In the genomic region with DNA sequence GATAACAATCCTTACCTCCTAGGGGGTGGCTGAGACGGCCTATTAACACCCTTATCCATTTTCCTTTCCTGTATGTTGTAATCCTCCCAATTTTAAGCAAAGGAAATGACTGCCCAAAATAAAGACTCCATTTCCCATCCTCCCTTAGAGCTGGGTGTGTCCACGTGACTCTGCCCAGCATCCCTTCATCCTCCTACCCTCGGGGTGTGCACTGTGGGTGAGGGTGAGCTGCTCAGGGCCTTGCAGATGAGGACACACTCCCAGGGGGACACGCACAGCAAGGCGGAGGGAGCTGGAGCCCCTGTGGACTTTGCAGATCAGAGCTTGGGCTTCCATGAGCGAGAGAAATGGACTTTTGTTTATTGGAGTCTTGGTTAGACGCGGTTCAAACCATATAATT, we compare ENCODE assay signal across 20 cellular contexts.
DNase-seq lines count a peak whose midpoint lies in the region; ATAC-seq and TF ChIP-seq lines count a peak whose summit lies in the region.
"Had no signal": no experiment of that assay in that cellular context is flagged by ENCODE, and none has a peak within 500 bp of the region (broad histone marks: within the 10 kb centered on the region; RNA-seq: fewer than 3 reads in every experiment).

No MANE protein-coding gene starts in this region.

- TF ChIP-seq RAD21 in SK-N-SH (IDR thresholded peaks at IDR 0.05; ENCODE audit: low read length): no peak

- TF ChIP-seq CTCF in SK-N-SH (IDR thresholded peaks at IDR 0.05): no peak
- TF ChIP-seq CTCF in HEK293 (tag by site-specific recombination; IDR thresholded peaks at IDR 0.05): no peak

- H2BK12ac ChIP-seq in neuronal stem cell (ENCODE audit: low read length): no peak overlapping the region

- CTCF ChIA-PET in SK-N-SH (lab: Yijun Ruan, JAX): interaction anchor here (1.0 to 1.5 kb wide), 2 partner anchors 13 to 435 kb away, joined by 4 to 6 read pairs; no protein-coding TSS in a partner anchor
- CTCF ChIA-PET in HEK293 (lab: Yijun Ruan, JAX): no interaction called here

- H4K91ac ChIP-seq in neuronal stem cell (ENCODE audit: low read depth, low read length, poor library complexity): no peak overlapping the region

- DNase-seq in SK-N-SH (no peak), neuronal stem cell (ENCODE audit: low spot score) (no peak), NCI-H1417 treated with DMSO at 0.1 percent for 48 hours (lab: John Stamatoyannopoulos, UW) (no peak), caudate nucleus (lab: John Stamatoyannopoulos, UW) (no peak)
- DNase-seq in activated naive CD8-positive, alpha-beta T cell treated with anti-CD3 and anti-CD28 coated beads, Interleukin-2, amount 10 ng/mL, durations not matched to agents 7 days and 5 days: peak; percentile 8
- DNase-seq: CD8-positive, alpha-beta T cell; DMS53; EL; KG1; MV-4-11; NCI-H1436 treated with DMSO at 0.1 percent for 48 hours; NCI-H2029; NCI-H2171; NCI-H526 treated with DMSO at 0.1 percent for 48 hours had no signal

- no peak overlapping the region for H3K4me3 Mint-ChIP-seq in activated naive CD8-positive, alpha-beta T cell treated with anti-CD3 and anti-CD28 coated beads, Interleukin-2, amount 10 ng/mL, durations not matched to agents 7 days and 5 days
- H3K4me3 Mint-ChIP-seq: CD8-positive, alpha-beta T cell had no signal

- no peak overlapping the region for H3K4me2 ChIP-seq in SK-N-SH
- no peak overlapping the region for H3K4me2 ChIP-seq in neuronal stem cell (ENCODE audit: insufficient read depth, low read length, poor library complexity, severe bottlenecking)

- no peak overlapping the region for H3K14ac ChIP-seq in neuronal stem cell (ENCODE audit: low read length)

- no peaks in the 10 kb centered on the region for H4K20me1 ChIP-seq in SK-N-SH (ENCODE audit: insufficient read depth)

- no peak overlapping the region for H2BK15ac ChIP-seq in neuronal stem cell (ENCODE audit: low read length)

- no peak overlapping the region for H2BK120ac ChIP-seq in neuronal stem cell (ENCODE audit: low read depth, low read length)

- no peaks in the 10 kb centered on the region for H3K4me1 ChIP-seq in SK-N-SH (ENCODE audit: control insufficient read depth in 1 of 2, insufficient read depth in 2 of 2, low read depth in 1 of 2, low read length in 1 of 2)
- H3K4me1 ChIP-seq in HEK293 (ENCODE audit: control insufficient read depth, insufficient read depth, low read length): no peaks in the 10 kb centered on the region
- H3K4me1 ChIP-seq in neuronal stem cell (ENCODE audit: control insufficient read depth in 2 of 2, insufficient read depth in 1 of 2, low read depth in 1 of 2, low read length in 2 of 2): peaks cover 0 to 10% of the 10 kb centered on the region in 2 donors

- no peak for ATAC-seq in SK-N-SH treated with all-trans-retinoic acid at 6 μM for 48 hours
- ATAC-seq in activated naive CD8-positive, alpha-beta T cell treated with anti-CD3 and anti-CD28 coated beads, Interleukin-2, amount 10 ng/mL, durations not matched to agents 7 days and 5 days (ENCODE audit: low read depth): no peak
- ATAC-seq in GM19035 (IDR thresholded peaks at IDR 0.05; ENCODE audit: unreplicated experiment): no peak
- ATAC-seq: CD8-positive, alpha-beta T cell; GM12878; Panc1 had no signal

- H3K9ac ChIP-seq in SK-N-SH: no peak overlapping the region
- no peak overlapping the region for H3K9ac ChIP-seq in neuronal stem cell (ENCODE audit: low read depth, low read length, poor library complexity)

- H3K4me3 ChIP-seq in SK-N-SH (ENCODE audit: low read depth in 2 of 2, low read length in 1 of 2) (no peak overlapping the region), HEK293 (ENCODE audit: low read depth, low read length) (no peak overlapping the region), neuronal stem cell (ENCODE audit: low read length in 2 of 2) (no peak overlapping the region)
- H3K4me3 ChIP-seq: GM12878 had no signal

- WGBS in SK-N-SH (ENCODE audit: low lambda C conversion rate): 8% methylated on average over 7 of the region's 8 CpGs
- WGBS in neuronal stem cell (ENCODE audit: extremely low coverage in 2 of 2, insufficient read length in 2 of 2, insufficient replicate concordance in 1 of 2), 2 donors: no CpG with 5 or more reads among the region's 8 CpGs

- no peak for TF ChIP-seq EP300 in SK-N-SH (IDR thresholded peaks at IDR 0.05; ENCODE audit: borderline replicate concordance in 1 of 2, low read depth in 1 of 2, low read length in 1 of 2)

- POLR2A ChIA-PET in SK-N-SH (lab: Yijun Ruan, JAX) (no interaction called here), HEK293 (lab: Yijun Ruan, JAX) (no interaction called here)
- POLR2A ChIA-PET in activated naive CD8-positive, alpha-beta T cell treated with anti-CD3 and anti-CD28 coated beads, Interleukin-2, amount 10 ng/mL, durations not matched to agents 7 days and 5 days (lab: Charles Lee): no interaction called here

- peaks cover 16% of the 10 kb centered on the region for H3K4me1 Mint-ChIP-seq in activated naive CD8-positive, alpha-beta T cell treated with anti-CD3 and anti-CD28 coated beads, Interleukin-2, amount 10 ng/mL, durations not matched to agents 7 days and 5 days

- H4K8ac ChIP-seq in neuronal stem cell (ENCODE audit: low read depth, low read length): no peak overlapping the region

- no peak overlapping the region for H3K27ac Mint-ChIP-seq in activated naive CD8-positive, alpha-beta T cell treated with anti-CD3 and anti-CD28 coated beads, Interleukin-2, amount 10 ng/mL, durations not matched to agents 7 days and 5 days
- H3K27ac Mint-ChIP-seq: CD8-positive, alpha-beta T cell had no signal

- no peaks in the 10 kb centered on the region for H3F3A ChIP-seq in SK-N-SH (replicated peaks; ENCODE audit: insufficient read depth)

- no peak overlapping the region for H2AK5ac ChIP-seq in neuronal stem cell (ENCODE audit: low read depth, low read length)

- H3K27ac ChIP-seq in SK-N-SH (ENCODE audit: low read depth in 2 of 2, low read length in 1 of 2): no peak overlapping the region
- no peak overlapping the region for H3K27ac ChIP-seq in HEK293 (ENCODE audit: extremely low read depth, low read depth, low read length)
- no peak overlapping the region for H3K27ac ChIP-seq in neuronal stem cell (replicated peaks; ENCODE audit: low read length)
- H3K27ac ChIP-seq in caudate nucleus (ENCODE audit: low read depth, low read length): no peak overlapping the region
- H3K27ac ChIP-seq: 22Rv1 had no signal

- H3K27me3 ChIP-seq in SK-N-SH (ENCODE audit: insufficient read depth): peaks cover 87% of the 10 kb centered on the region
- peaks cover 0 to 25% (median 0%) of the 10 kb centered on the region in 3 experiments for H3K27me3 ChIP-seq in neuronal stem cell (ENCODE audit: control insufficient read depth in 3 of 3, insufficient read depth in 3 of 3, low read depth in 1 of 3, low read length in 3 of 3)

- no peaks in the 10 kb centered on the region for H3K36me3 Mint-ChIP-seq in activated naive CD8-positive, alpha-beta T cell treated with anti-CD3 and anti-CD28 coated beads, Interleukin-2, amount 10 ng/mL, durations not matched to agents 7 days and 5 days
- H3K36me3 Mint-ChIP-seq: CD8-positive, alpha-beta T cell had no signal

- H3K9me3 ChIP-seq in SK-N-SH: no peaks in the 10 kb centered on the region
- H3K9me3 ChIP-seq in HEK293 (ENCODE audit: control insufficient read depth, insufficient read depth, low read depth, low read length): no peaks in the 10 kb centered on the region
- no peaks in the 10 kb centered on the region for H3K9me3 ChIP-seq in neuronal stem cell (replicated peaks in 1 of 2; ENCODE audit: control insufficient read depth in 2 of 2, insufficient read depth in 1 of 2, low read depth in 1 of 2, low read length in 2 of 2)

- peaks cover 7% of the 10 kb centered on the region for H3K27me3 Mint-ChIP-seq in activated naive CD8-positive, alpha-beta T cell treated with anti-CD3 and anti-CD28 coated beads, Interleukin-2, amount 10 ng/mL, durations not matched to agents 7 days and 5 days

- no peaks in the 10 kb centered on the region for H3K79me1 ChIP-seq in neuronal stem cell (ENCODE audit: low read depth, low read length)

- peak overlapping the region; percentile 49 for H3K18ac ChIP-seq in neuronal stem cell (ENCODE audit: low read length)

- no peak overlapping the region for H3K23ac ChIP-seq in neuronal stem cell (ENCODE audit: low read depth, low read length, poor library complexity)

- no peaks in the 10 kb centered on the region for H3K79me2 ChIP-seq in SK-N-SH (ENCODE audit: insufficient read depth)

- no peak overlapping the region for H3K4ac ChIP-seq in neuronal stem cell (ENCODE audit: low read length)

- H2AFZ ChIP-seq in SK-N-SH (ENCODE audit: low read depth): no peak overlapping the region
- no peak overlapping the region for H2AFZ ChIP-seq in neuronal stem cell (ENCODE audit: low read length)

- H3K36me3 ChIP-seq in SK-N-SH (replicated peaks in 1 of 2; ENCODE audit: control insufficient read depth in 1 of 2, insufficient read depth in 2 of 2, low read length in 1 of 2): no peaks in the 10 kb centered on the region
- no peaks in the 10 kb centered on the region for H3K36me3 ChIP-seq in HEK293 (ENCODE audit: control insufficient read depth in 2 of 2, insufficient read depth in 1 of 2, low read length in 2 of 2)
- H3K36me3 ChIP-seq in neuronal stem cell (replicated peaks in 1 of 2; ENCODE audit: control insufficient read depth in 2 of 2, insufficient read depth in 2 of 2, low read length in 2 of 2): no peaks in the 10 kb centered on the region

- H3K9me2 ChIP-seq in SK-N-SH: no peaks in the 10 kb centered on the region

- H3K9me3 Mint-ChIP-seq in activated naive CD8-positive, alpha-beta T cell treated with anti-CD3 and anti-CD28 coated beads, Interleukin-2, amount 10 ng/mL, durations not matched to agents 7 days and 5 days: no peaks in the 10 kb centered on the region
- H3K9me3 Mint-ChIP-seq: CD8-positive, alpha-beta T cell had no signal

- H2BK5ac ChIP-seq in neuronal stem cell (ENCODE audit: low read length): no peak overlapping the region

TF ChIP-seq in SK-N-SH treated with all-trans-retinoic acid at 6 μM for 48 hours, 23 proteins besides CTCF, POLR2A, EP300 and RAD21 (continues in another document):
- no peak for TF ChIP-seq TOX (CRISPR knock-in tag; IDR thresholded peaks at IDR 0.05; ENCODE audit: borderline replicate concordance)

TF ChIP-seq in HEK293, 187 proteins besides CTCF, POLR2A, EP300 and RAD21 (continues in another document):
- TF ChIP-seq YY1 (tag by site-specific recombination; IDR thresholded peaks at IDR 0.05): no peak
- TF ChIP-seq, protein P1, sequence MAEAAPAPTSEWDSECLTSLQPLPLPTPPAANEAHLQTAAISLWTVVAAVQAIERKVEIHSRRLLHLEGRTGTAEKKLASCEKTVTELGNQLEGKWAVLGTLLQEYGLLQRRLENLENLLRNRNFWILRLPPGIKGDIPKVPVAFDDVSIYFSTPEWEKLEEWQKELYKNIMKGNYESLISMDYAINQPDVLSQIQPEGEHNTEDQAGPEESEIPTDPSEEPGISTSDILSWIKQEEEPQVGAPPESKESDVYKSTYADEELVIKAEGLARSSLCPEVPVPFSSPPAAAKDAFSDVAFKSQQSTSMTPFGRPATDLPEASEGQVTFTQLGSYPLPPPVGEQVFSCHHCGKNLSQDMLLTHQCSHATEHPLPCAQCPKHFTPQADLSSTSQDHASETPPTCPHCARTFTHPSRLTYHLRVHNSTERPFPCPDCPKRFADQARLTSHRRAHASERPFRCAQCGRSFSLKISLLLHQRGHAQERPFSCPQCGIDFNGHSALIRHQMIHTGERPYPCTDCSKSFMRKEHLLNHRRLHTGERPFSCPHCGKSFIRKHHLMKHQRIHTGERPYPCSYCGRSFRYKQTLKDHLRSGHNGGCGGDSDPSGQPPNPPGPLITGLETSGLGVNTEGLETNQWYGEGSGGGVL (tag by site-specific recombination; IDR thresholded peaks at IDR 0.05): no peak
